9 cellular contexts compared by ENCODE assay signal in genomic region chr6:116971959-116972358, GRCh38.
DNase-seq lines count a peak whose midpoint lies in the region; ATAC-seq and TF ChIP-seq lines count a peak whose summit lies in the region.
"Had no signal": no experiment of that assay in that cellular context is flagged by ENCODE, and none has a peak within 500 bp of the region (broad histone marks: within the 10 kb centered on the region; RNA-seq: fewer than 3 reads in every experiment).

No MANE protein-coding gene starts in this region.

- H3K4me1 ChIP-seq in Panc1 (ENCODE audit: control insufficient read depth, insufficient read depth, low read length) (no peaks in the 10 kb centered on the region), esophagus squamous epithelium (no peaks in the 10 kb centered on the region)

- H3K4me3 Mint-ChIP-seq in activated CD4-positive, alpha-beta T cell treated with anti-CD3 and anti-CD28 coated beads, Interleukin-2, amount 10 ng/mL, durations not matched to agents 24 days and 14 days, result no peak overlapping the region
- H3K4me3 Mint-ChIP-seq: central memory CD8-positive, alpha-beta T cell had no signal

- no peaks in the 10 kb centered on the region for H3K9me3 ChIP-seq in Panc1 (ENCODE audit: control insufficient read depth, insufficient read depth, low read depth, low read length)
- H3K9me3 ChIP-seq in esophagus squamous epithelium, result no peaks in the 10 kb centered on the region

- in situ Hi-C loops in Panc1 (cut with HindIII; ENCODE audit: low pct_unique_long_range_greater_than_20kb, low sequenced_read_pairs), result no loop called here

- H3K4me3 ChIP-seq in Panc1 (ENCODE audit: low read depth in 2 of 2, low read length in 2 of 2) (no peak overlapping the region), esophagus squamous epithelium (no peak overlapping the region)

- intact Hi-C loops in activated CD4-positive, alpha-beta T cell treated with anti-CD3 and anti-CD28 coated beads, Interleukin-2, amount 10 ng/mL, durations not matched to agents 24 days and 14 days (cut with micrococcal nuclease), result loop anchor here (2.0 to 10.0 kb wide), 3 partner anchors 213 to 631 kb away; partner anchors contain the start of gene GOPC
- intact Hi-C loops in Panc1 (cut with micrococcal nuclease; ENCODE audit: unreplicated experiment) (loop anchor here (2.0 to 5.0 kb wide), 2 partner anchors 220 to 345 kb away; no protein-coding TSS in a partner anchor), esophagus squamous epithelium (cut with DNase I) (loop anchor here (10.0 kb wide), 1 partner anchor 343 kb away; no protein-coding TSS in a partner anchor)

- BruUV-seq in Panc1 (replicated peaks; lab: Mats Ljungman, UMichigan), result no TSS peak

- no peak overlapping the region for H3K27ac ChIP-seq in Panc1 (ENCODE audit: low read length)
- no peak overlapping the region for H3K27ac ChIP-seq in esophagus squamous epithelium

- peak; percentile 65 for DNase-seq in activated CD4-positive, alpha-beta T cell treated with anti-CD3 and anti-CD28 coated beads, Interleukin-2, amount 10 ng/mL, durations not matched to agents 24 days and 14 days
- DNase-seq in activated CD4-positive, alpha-beta T cell treated with anti-CD3 and anti-CD28 coated beads for 4 hours, result no peak
- peak; percentile 13 for DNase-seq in HuH-7 (ENCODE audit: low spot score)
- peak; percentile 30 for DNase-seq in Panc1 (ENCODE audit: low read depth, low spot score)
- no peak for DNase-seq in esophagus squamous epithelium (lab: John Stamatoyannopoulos, UW)
- peak; percentile 11 for DNase-seq in retina
- DNase-seq in islet precursor cell, result no peak

- TF ChIP-seq POLR2A in esophagus squamous epithelium (IDR thresholded peaks at IDR 0.05), result no peak

- POLR2A ChIA-PET in Panc1 (lab: Charles Lee), result no interaction called here

- H3K4me1 Mint-ChIP-seq in activated CD4-positive, alpha-beta T cell treated with anti-CD3 and anti-CD28 coated beads, Interleukin-2, amount 10 ng/mL, durations not matched to agents 24 days and 14 days, result no peaks in the 10 kb centered on the region
- H3K4me1 Mint-ChIP-seq: central memory CD8-positive, alpha-beta T cell had no signal

- TF ChIP-seq CTCF in Panc1 (IDR thresholded peaks at IDR 0.05), result peak; percentile 78
- peak; percentile 23 to 63 (median 46) for TF ChIP-seq CTCF in esophagus squamous epithelium (IDR thresholded peaks at IDR 0.05)

- no peaks in the 10 kb centered on the region for H3K36me3 Mint-ChIP-seq in activated CD4-positive, alpha-beta T cell treated with anti-CD3 and anti-CD28 coated beads, Interleukin-2, amount 10 ng/mL, durations not matched to agents 24 days and 14 days (ENCODE audit: low read depth)

- peaks cover 4% of the 10 kb centered on the region for H3K27me3 Mint-ChIP-seq in activated CD4-positive, alpha-beta T cell treated with anti-CD3 and anti-CD28 coated beads, Interleukin-2, amount 10 ng/mL, durations not matched to agents 24 days and 14 days
- H3K27me3 Mint-ChIP-seq: central memory CD8-positive, alpha-beta T cell had no signal

- CTCF ChIA-PET in Panc1 (lab: Charles Lee), result no interaction called here

- H3K9me3 Mint-ChIP-seq in activated CD4-positive, alpha-beta T cell treated with anti-CD3 and anti-CD28 coated beads, Interleukin-2, amount 10 ng/mL, durations not matched to agents 24 days and 14 days, result no peaks in the 10 kb centered on the region
- H3K9me3 Mint-ChIP-seq: central memory CD8-positive, alpha-beta T cell had no signal

- H3K36me3 ChIP-seq in Panc1 (ENCODE audit: control insufficient read depth, insufficient read depth, low read length) (no peaks in the 10 kb centered on the region), esophagus squamous epithelium (no peaks in the 10 kb centered on the region)

- H3K27me3 ChIP-seq in Panc1 (ENCODE audit: control insufficient read depth, insufficient read depth, low read length), result peaks cover 10% of the 10 kb centered on the region
- H3K27me3 ChIP-seq in esophagus squamous epithelium, result peaks cover 0 to 5% (median 0%) of the 10 kb centered on the region in 4 donors

- H3K27ac Mint-ChIP-seq in activated CD4-positive, alpha-beta T cell treated with anti-CD3 and anti-CD28 coated beads, Interleukin-2, amount 10 ng/mL, durations not matched to agents 24 days and 14 days, result no peak overlapping the region

- peak; percentile 75 for ATAC-seq in GM21447 (IDR thresholded peaks at IDR 0.05; ENCODE audit: unreplicated experiment)
- peak; percentile 68; the same call in 1 of the 2 replicates for ATAC-seq in Panc1

- WGBS in esophagus squamous epithelium, 2 donors, result 0% methylated on average over 1 of the region's 1 CpG

Comparison
In these comparisons a context has a peak if more than half of its experiments do, and no peak if none do; other contexts are left out.
1. DNase-seq: peak in activated CD4-positive, alpha-beta T cell treated with anti-CD3 and anti-CD28 coated beads, Interleukin-2, amount 10 ng/mL, durations not matched to agents 24 days and 14 days (single experiment), HuH-7 (single experiment), Panc1 (single experiment) and retina (single experiment); none in activated CD4-positive, alpha-beta T cell treated with anti-CD3 and anti-CD28 coated beads for 4 hours (0 of 2), esophagus squamous epithelium (single experiment) and islet precursor cell (single experiment).